In the genomic region with DNA sequence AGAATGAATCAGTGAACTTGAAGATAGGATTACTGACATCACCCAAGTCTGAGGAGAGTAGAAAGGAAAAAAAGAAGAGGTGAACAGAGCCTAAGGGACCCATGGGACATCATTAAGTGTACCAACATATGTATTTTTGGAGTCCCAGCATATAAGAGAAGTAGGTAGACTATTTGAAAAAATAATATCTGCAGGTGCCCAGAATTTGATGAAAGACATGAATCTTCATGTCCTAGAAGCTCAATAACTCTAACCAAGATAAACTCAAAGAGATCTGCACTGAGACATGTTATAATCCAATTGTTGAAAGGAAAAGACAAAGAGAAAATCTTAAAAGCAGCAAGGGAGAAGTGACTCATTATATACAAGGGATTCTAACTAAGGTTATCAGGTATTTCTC, we compare ENCODE assay signal across 36 cellular contexts. TPM values are rescaled to one million over a fixed set of nuclear protein-coding genes. Genes with fewer than 3 reads are reported as not detected.
"Had no signal": no experiment of that assay in that cellular context is flagged by ENCODE, and none has a peak within 500 bp of the region (broad histone marks: within the 10 kb centered on the region; RNA-seq: fewer than 3 reads in every experiment).

No MANE protein-coding gene starts in this region.

- DNase-seq: Karpas-422, MG63, MM.1S, MV-4-11, NCI-H1048, NCI-H1092, NCI-H1092 treated with DMSO at 0.1 percent for 48 hours, NCI-H1105, NCI-H1105 treated with DMSO at 0.1 percent for 48 hours, NCI-H1417, NCI-H1417 treated with DMSO at 0.1 percent for 48 hours, NCI-H1436, NCI-H1436 treated with DMSO at 0.1 percent for 48 hours, NCI-H146, NCI-H1694, NCI-H1694 treated with DMSO at 0.1 percent for 48 hours, NCI-H187, NCI-H187 treated with DMSO at 0.1 percent for 48 hours, NCI-H1930, NCI-H2029, NCI-H2029 treated with DMSO at 0.1 percent for 48 hours, NCI-H2081, NCI-H2081 treated with DMSO at 0.1 percent for 48 hours, NCI-H2107, NCI-H2227 treated with DMSO at 0.1 percent for 48 hours, NCI-H226, NCI-H345, NCI-H446, NCI-H446 treated with DMSO at 0.1 percent for 48 hours, NCI-H510A, NCI-H510A treated with DMSO at 0.1 percent for 48 hours, NCI-H524, NCI-H524 treated with DMSO at 0.1 percent for 48 hours, NCI-H526 had no signal

- H3K27me3 ChIP-seq: MG63 had no signal

- H3K4me3 ChIP-seq: MG63 had no signal

- H3K36me3 ChIP-seq: MG63 had no signal

RNA-seq across cellular contexts. Expression of a gene that starts 39.0 kb away (rescaled TPM):
- total RNA-seq: M059J, NCI-H460 had no signal
